Comparison of ENCODE assay signal across 17 cellular contexts in genomic region chr18:35917043-35917442, GRCh38.
DNase-seq lines count a peak whose midpoint lies in the region; ATAC-seq and TF ChIP-seq lines count a peak whose summit lies in the region.
"Had no signal": no experiment of that assay in that cellular context is flagged by ENCODE, and none has a peak within 500 bp of the region (broad histone marks: within the 10 kb centered on the region; RNA-seq: fewer than 3 reads in every experiment).

No MANE protein-coding gene starts in this region.

- no peaks in the 10 kb centered on the region for H3K27me3 Mint-ChIP-seq in H9 (ENCODE audit: low read depth)

- H4K20me1 ChIP-seq in H9 (ENCODE audit: control insufficient read depth, insufficient read depth, insufficient read length) = no peaks in the 10 kb centered on the region

- H3K23me2 ChIP-seq in H9 (ENCODE audit: insufficient read length, low read depth, low read length, poor library complexity, severe bottlenecking) = no peaks in the 10 kb centered on the region

- no peak overlapping the region for H2BK120ac ChIP-seq in H9 (ENCODE audit: low read depth, low read length, poor library complexity, severe bottlenecking)

- H3K4me3 Mint-ChIP-seq in H9 = no peak overlapping the region
- H3K4me3 Mint-ChIP-seq: T-helper 1 cell treated with Interleukin-12 subunit alpha and Interleukin-12 subunit beta and Interleukin-4 antibody, amounts not matched to agents 30 μg/mL and 1 μg/mL, for 36 hours had no signal

- in situ Hi-C loops in SK-MEL-5 (cut with HindIII; ENCODE audit: low pct_unique_long_range_greater_than_20kb, low sequenced_read_pairs) = no loop called here

- H3K27me3 ChIP-seq in H9 (ENCODE audit: insufficient read depth, low read length) = peaks cover 2% of the 10 kb centered on the region; the same call in 1 of the 2 replicates

- H4K5ac ChIP-seq in H9 (ENCODE audit: insufficient read length, low read depth, low read length) = no peak overlapping the region

- no peak overlapping the region for H2AFZ ChIP-seq in H9 (ENCODE audit: low read length)

- H2BK20ac ChIP-seq in H9 (ENCODE audit: low read depth, low read length, poor library complexity, severe bottlenecking) = no peak overlapping the region

- H3K27ac Mint-ChIP-seq in H9 = no peak overlapping the region
- H3K27ac Mint-ChIP-seq in activated naive CD4-positive, alpha-beta T cell treated with anti-CD3 and anti-CD28 coated beads, Interleukin-2, amount 50 U/mL, for 72 hours = no peak overlapping the region
- H3K27ac Mint-ChIP-seq: T-helper 1 cell treated with Interleukin-12 subunit alpha and Interleukin-12 subunit beta and Interleukin-4 antibody, amounts not matched to agents 30 μg/mL and 1 μg/mL, for 36 hours had no signal

- no peak overlapping the region for H3K9ac ChIP-seq in H9 (ENCODE audit: extremely low read depth, insufficient read length, low read length)

- H4K8ac ChIP-seq in H9 (replicated peaks; ENCODE audit: insufficient read length, low read depth, low read length) = no peak overlapping the region

- H3K27ac ChIP-seq in H9 (ENCODE audit: insufficient read length, low read depth, low read length) = no peak overlapping the region

- H2BK12ac ChIP-seq in H9 (ENCODE audit: insufficient read length, low read depth, low read length) = no peak overlapping the region

- no peak overlapping the region for H4K91ac ChIP-seq in H9 (ENCODE audit: insufficient read length, low read depth, low read length)

- no peak for ATAC-seq in activated naive CD4-positive, alpha-beta T cell treated with anti-CD3 and anti-CD28 coated beads, Interleukin-2, amount 50 U/mL, for 72 hours
- no peak for ATAC-seq in HG03457 (IDR thresholded peaks at IDR 0.05; ENCODE audit: unreplicated experiment)
- ATAC-seq: left colon, mucosa of descending colon had no signal

- H3K4me1 Mint-ChIP-seq in H9 = peaks cover 6 to 16% of the 10 kb centered on the region in 2 experiments

- peaks cover 0 to 8% (median 0%) of the 10 kb centered on the region in 3 experiments; a peak in 4 of 7 replicates for H3K36me3 Mint-ChIP-seq in H9 (ENCODE audit: insufficient read depth in 1 of 3, low read depth in 3 of 3)
- H3K36me3 Mint-ChIP-seq in activated naive CD4-positive, alpha-beta T cell treated with anti-CD3 and anti-CD28 coated beads, Interleukin-2, amount 50 U/mL, for 72 hours = no peaks in the 10 kb centered on the region

- no peak overlapping the region for H2BK5ac ChIP-seq in H9 (ENCODE audit: insufficient read length, low read length)

- no peak overlapping the region for H2AK5ac ChIP-seq in H9 (ENCODE audit: insufficient read length, low read length)

- H2BK15ac ChIP-seq in H9 (ENCODE audit: low read depth, low read length) = no peak overlapping the region

- H3K79me1 ChIP-seq in H9 (ENCODE audit: insufficient read depth, low read depth, low read length, poor library complexity, severe bottlenecking) = no peaks in the 10 kb centered on the region

- H3K18ac ChIP-seq in H9 (ENCODE audit: insufficient read length, low read depth, low read length) = no peak overlapping the region

- no peak overlapping the region for H3K4me3 ChIP-seq in fibroblast of villous mesenchyme (ENCODE audit: low read depth, low read length)
- H3K4me3 ChIP-seq: mucosa of descending colon had no signal

- H3K14ac ChIP-seq in H9 (ENCODE audit: insufficient read depth, low read length) = no peak overlapping the region

- DNase-seq in DMS53 treated with DMSO at 0.1 percent for 48 hours (lab: John Stamatoyannopoulos, UW; ENCODE audit: unreplicated experiment) (peak; percentile 40), H9 (no peak), SK-MEL-5 (ENCODE audit: low read depth, low spot score) (peak; percentile 43), fibroblast of villous mesenchyme (ENCODE audit: low read depth) (no peak), NCI-H774 (lab: John Stamatoyannopoulos, UW) (no peak), NCI-H2171 treated with DMSO at 0.1 percent for 48 hours (lab: John Stamatoyannopoulos, UW) (no peak)
- no peak for DNase-seq in activated naive CD4-positive, alpha-beta T cell treated with anti-CD3 and anti-CD28 coated beads, Interleukin-2, amount 50 U/mL, for 72 hours (ENCODE audit: low spot score in 2 of 2)
- DNase-seq: activated gamma-delta T cell treated with Interleukin-2 at 50 U/mL for 16 hours, anterior cingulate cortex, hippocampal formation, left colon, mucosa of descending colon, NCI-H2171, nucleus accumbens, trophoblast cell had no signal

- H3K4ac ChIP-seq in H9 (ENCODE audit: low read depth, low read length) = no peak overlapping the region

- H3K56ac ChIP-seq in H9 (ENCODE audit: insufficient read length, low read depth, low read length) = no peak overlapping the region

- no peak overlapping the region for H3K4me2 ChIP-seq in H9 (ENCODE audit: insufficient read depth, insufficient read length, low read length)

- no peak overlapping the region for H3T11ph ChIP-seq in H9 (ENCODE audit: low read length)

- H3K79me2 ChIP-seq in H9 (ENCODE audit: insufficient read depth, low read length) = peaks cover 2% of the 10 kb centered on the region; the same call in 1 of the 2 replicates

- peaks cover 2% of the 10 kb centered on the region; the same call in 1 of the 2 replicates for H3K4me1 ChIP-seq in H9 (ENCODE audit: insufficient read depth, low read length)

- TF ChIP-seq CTCF in H9 (conservative IDR thresholded peaks at IDR 0.05) = peak; percentile 57
- TF ChIP-seq CTCF in fibroblast of villous mesenchyme (IDR thresholded peaks at IDR 0.05; ENCODE audit: insufficient read depth, low read depth, low read length) = peak; percentile 14

- H3K23ac ChIP-seq in H9 (ENCODE audit: insufficient read length, low read depth, low read length) = no peak overlapping the region

- no peaks in the 10 kb centered on the region for H3K9me3 ChIP-seq in H9 (ENCODE audit: control insufficient read depth, low read depth, low read length)
- H3K9me3 ChIP-seq: mucosa of descending colon had no signal

- H3K9me3 Mint-ChIP-seq in H9 = no peaks in the 10 kb centered on the region
- no peaks in the 10 kb centered on the region for H3K9me3 Mint-ChIP-seq in activated naive CD4-positive, alpha-beta T cell treated with anti-CD3 and anti-CD28 coated beads, Interleukin-2, amount 50 U/mL, for 72 hours
- H3K9me3 Mint-ChIP-seq: T-helper 1 cell treated with Interleukin-12 subunit alpha and Interleukin-12 subunit beta and Interleukin-4 antibody, amounts not matched to agents 30 μg/mL and 1 μg/mL, for 36 hours had no signal

Comparison
In these comparisons a context has a peak if more than half of its experiments do, and no peak if none do; other contexts are left out.
1. DNase-seq: peak in DMS53 treated with DMSO at 0.1 percent for 48 hours (single experiment) and SK-MEL-5 (single experiment); none in H9 (single experiment), fibroblast of villous mesenchyme (single experiment), NCI-H774 (single experiment), activated naive CD4-positive, alpha-beta T cell treated with anti-CD3 and anti-CD28 coated beads, Interleukin-2, amount 50 U/mL, for 72 hours (0 of 2) and NCI-H2171 treated with DMSO at 0.1 percent for 48 hours (single experiment).